1 cellular context compared by ENCODE assay signal in the genomic region with DNA sequence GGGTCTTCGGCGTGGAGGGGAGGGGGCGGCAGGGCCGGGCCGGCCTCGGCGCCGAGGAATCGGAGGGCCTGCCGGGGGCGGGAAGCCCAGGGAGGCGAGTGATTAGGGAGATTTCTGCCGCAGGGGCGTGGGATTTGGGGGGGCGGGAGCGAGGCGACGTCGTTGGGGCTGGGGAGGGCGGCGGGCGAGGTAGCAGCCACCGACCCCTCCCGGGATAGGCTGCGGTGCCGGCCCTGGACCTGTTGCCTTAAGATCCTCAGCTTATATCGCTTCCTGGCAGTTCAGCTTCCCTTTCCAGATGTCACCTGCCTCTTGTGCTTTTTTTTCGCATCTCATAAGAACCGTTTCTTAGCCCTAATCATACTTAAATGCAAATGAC.
TF ChIP-seq lines count a peak whose summit lies in the region.

No MANE protein-coding gene starts in this region.

TF ChIP-seq in K562, 482 proteins besides CTCF, POLR2A, EP300 and RAD21 (continued from another document):
- TF ChIP-seq, protein P1, sequence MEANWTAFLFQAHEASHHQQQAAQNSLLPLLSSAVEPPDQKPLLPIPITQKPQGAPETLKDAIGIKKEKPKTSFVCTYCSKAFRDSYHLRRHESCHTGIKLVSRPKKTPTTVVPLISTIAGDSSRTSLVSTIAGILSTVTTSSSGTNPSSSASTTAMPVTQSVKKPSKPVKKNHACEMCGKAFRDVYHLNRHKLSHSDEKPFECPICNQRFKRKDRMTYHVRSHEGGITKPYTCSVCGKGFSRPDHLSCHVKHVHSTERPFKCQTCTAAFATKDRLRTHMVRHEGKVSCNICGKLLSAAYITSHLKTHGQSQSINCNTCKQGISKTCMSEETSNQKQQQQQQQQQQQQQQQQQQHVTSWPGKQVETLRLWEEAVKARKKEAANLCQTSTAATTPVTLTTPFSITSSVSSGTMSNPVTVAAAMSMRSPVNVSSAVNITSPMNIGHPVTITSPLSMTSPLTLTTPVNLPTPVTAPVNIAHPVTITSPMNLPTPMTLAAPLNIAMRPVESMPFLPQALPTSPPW (CRISPR knock-in tag; IDR thresholded peaks at IDR 0.05): peak; percentile 59; the same call in 1 of the 2 replicates
- peak; percentile 38; the same call in 1 of the 2 replicates for TF ChIP-seq ZNF384 (IDR thresholded peaks at IDR 0.05; ENCODE audit: low read depth, low read length)
- no peak for TF ChIP-seq RHOXF2B (CRISPR knock-in tag; conservative IDR thresholded peaks at IDR 0.05)
- TF ChIP-seq GABPA (tag; conservative IDR thresholded peaks at IDR 0.05; ENCODE audit: low read depth): 0 out of 2 replicates have a peak, but pooled peaks have one; percentile 3
- peak in 1 of 2 experiments; percentile 17; a peak in 1 of 4 replicates for TF ChIP-seq SIN3A (IDR thresholded peaks at IDR 0.05; ENCODE audit: borderline replicate concordance in 2 of 2, control insufficient read depth in 1 of 2, low read depth in 2 of 2, low read length in 2 of 2)
